8 cellular contexts compared by ENCODE assay signal in the genomic region with DNA sequence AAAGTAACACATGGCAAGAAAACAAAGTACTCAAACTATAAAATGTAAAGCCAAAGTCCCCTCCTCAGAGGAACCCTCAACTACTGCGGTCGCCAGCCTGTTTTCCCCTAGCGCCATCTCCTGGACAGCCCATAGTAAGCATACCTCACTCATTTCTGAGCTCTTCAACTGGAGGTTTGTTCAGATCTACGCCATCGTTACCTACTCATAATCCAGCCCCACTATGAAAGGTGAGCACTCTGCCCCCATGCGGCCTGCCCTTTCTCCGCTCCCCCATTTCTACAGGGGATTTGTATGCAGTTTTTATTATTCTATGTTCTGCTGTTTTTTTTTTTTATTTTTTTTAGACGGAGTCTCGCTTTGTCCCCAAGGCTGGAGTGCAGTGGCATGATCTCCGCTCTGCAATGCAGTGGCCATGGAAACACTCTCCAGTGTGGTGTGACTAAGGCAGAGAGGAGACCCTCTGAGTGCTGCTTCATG. TPM values are rescaled to one million over a fixed set of nuclear protein-coding genes. Genes with fewer than 3 reads are reported as not detected.
DNase-seq lines count a peak whose midpoint lies in the region; ATAC-seq and TF ChIP-seq lines count a peak whose summit lies in the region.

No MANE protein-coding gene starts in this region.

- H3K36me3 Mint-ChIP-seq in activated T-helper 1 cell treated with anti-CD3 and anti-CD28 coated beads, Interleukin-12 subunit alpha, Interleukin-12 subunit beta, Interleukin-2, Interleukin-4 antibody, amounts not matched to agents 30 ng/mL and 10 ng/mL and 1 ng/mL, durations not matched to agents 14 hours and 24 hours and 36 hours (ENCODE audit: low read depth), result peaks cover 3% of the 10 kb centered on the region
- H3K36me3 Mint-ChIP-seq in progenitor cell of endocrine pancreas (ENCODE audit: insufficient read depth), result peaks cover 2% of the 10 kb centered on the region

- TF ChIP-seq CTCF in foreskin keratinocyte (conservative IDR thresholded peaks at IDR 0.05) (peak; percentile 96), progenitor cell of endocrine pancreas (IDR thresholded peaks at IDR 0.05; ENCODE audit: unreplicated experiment) (peak; percentile 64)

- H3K4me1 Mint-ChIP-seq in activated T-helper 1 cell treated with anti-CD3 and anti-CD28 coated beads, Interleukin-12 subunit alpha, Interleukin-12 subunit beta, Interleukin-2, Interleukin-4 antibody, amounts not matched to agents 30 ng/mL and 10 ng/mL and 1 ng/mL, durations not matched to agents 14 hours and 24 hours and 36 hours (ENCODE audit: low read depth), result peaks cover 10% of the 10 kb centered on the region
- no peaks in the 10 kb centered on the region for H3K4me1 Mint-ChIP-seq in progenitor cell of endocrine pancreas (ENCODE audit: low read depth)

- ATAC-seq in HG03196 (IDR thresholded peaks at IDR 0.05; ENCODE audit: unreplicated experiment) (peak; percentile 58), foreskin keratinocyte (peak; percentile 74), GM18870 (IDR thresholded peaks at IDR 0.05; ENCODE audit: unreplicated experiment) (no peak)

- no peak overlapping the region for H3K27ac Mint-ChIP-seq in activated T-helper 1 cell treated with anti-CD3 and anti-CD28 coated beads, Interleukin-12 subunit alpha, Interleukin-12 subunit beta, Interleukin-2, Interleukin-4 antibody, amounts not matched to agents 30 ng/mL and 10 ng/mL and 1 ng/mL, durations not matched to agents 14 hours and 24 hours and 36 hours
- H3K27ac Mint-ChIP-seq in progenitor cell of endocrine pancreas, result peak overlapping the region; percentile 57

- H3K4me3 Mint-ChIP-seq in activated T-helper 1 cell treated with anti-CD3 and anti-CD28 coated beads, Interleukin-12 subunit alpha, Interleukin-12 subunit beta, Interleukin-2, Interleukin-4 antibody, amounts not matched to agents 30 ng/mL and 10 ng/mL and 1 ng/mL, durations not matched to agents 14 hours and 24 hours and 36 hours, result no peak overlapping the region
- no peak overlapping the region for H3K4me3 Mint-ChIP-seq in progenitor cell of endocrine pancreas (ENCODE audit: low read depth)

- H3K9me3 Mint-ChIP-seq in activated T-helper 1 cell treated with anti-CD3 and anti-CD28 coated beads, Interleukin-12 subunit alpha, Interleukin-12 subunit beta, Interleukin-2, Interleukin-4 antibody, amounts not matched to agents 30 ng/mL and 10 ng/mL and 1 ng/mL, durations not matched to agents 14 hours and 24 hours and 36 hours, result no peaks in the 10 kb centered on the region
- no peaks in the 10 kb centered on the region for H3K9me3 Mint-ChIP-seq in progenitor cell of endocrine pancreas (ENCODE audit: low read depth)

- no peaks in the 10 kb centered on the region for H3K4me1 ChIP-seq in foreskin keratinocyte

- H3K27me3 ChIP-seq in foreskin keratinocyte, result no peaks in the 10 kb centered on the region

- DNase-seq in D341Med (ENCODE audit: low spot score) (peak; percentile 84), RKO (ENCODE audit: low spot score) (peak; percentile 25), foreskin keratinocyte (peak in 1 of 2 donors; percentile 51), progenitor cell of endocrine pancreas (ENCODE audit: low spot score, unreplicated experiment) (no peak), middle frontal gyrus (ENCODE audit: extremely low spot score, low spot score) (no peak)
- peak; percentile 57 for DNase-seq in activated T-helper 1 cell treated with anti-CD3 and anti-CD28 coated beads, Interleukin-12 subunit alpha, Interleukin-12 subunit beta, Interleukin-2, Interleukin-4 antibody, amounts not matched to agents 30 ng/mL and 10 ng/mL and 1 ng/mL, durations not matched to agents 14 hours and 24 hours and 36 hours (ENCODE audit: low spot score)

- H3K27ac ChIP-seq in foreskin keratinocyte, result no peak overlapping the region

- intact Hi-C loops in activated T-helper 1 cell treated with anti-CD3 and anti-CD28 coated beads, Interleukin-12 subunit alpha, Interleukin-12 subunit beta, Interleukin-2, Interleukin-4 antibody, amounts not matched to agents 30 ng/mL and 10 ng/mL and 1 ng/mL, durations not matched to agents 14 hours and 24 hours and 36 hours (cut with micrococcal nuclease), result loop anchor here (1.0 kb wide), 2 partner anchors 35 to 65 kb away; no protein-coding TSS in a partner anchor

- H3K27me3 Mint-ChIP-seq in activated T-helper 1 cell treated with anti-CD3 and anti-CD28 coated beads, Interleukin-12 subunit alpha, Interleukin-12 subunit beta, Interleukin-2, Interleukin-4 antibody, amounts not matched to agents 30 ng/mL and 10 ng/mL and 1 ng/mL, durations not matched to agents 14 hours and 24 hours and 36 hours (ENCODE audit: insufficient read depth), result no peaks in the 10 kb centered on the region
- no peaks in the 10 kb centered on the region for H3K27me3 Mint-ChIP-seq in progenitor cell of endocrine pancreas

RNA-seq across cellular contexts. Expression of gene OPA3, which starts 26.2 kb away (rescaled TPM):
- 12.1 and 16.2 TPM in 2 replicates for total RNA-seq in activated T-helper 1 cell treated with anti-CD3 and anti-CD28 coated beads, Interleukin-12 subunit alpha, Interleukin-12 subunit beta, Interleukin-2, Interleukin-4 antibody, amounts not matched to agents 30 ng/mL and 10 ng/mL and 1 ng/mL, durations not matched to agents 14 hours and 24 hours and 36 hours
- 9.4 and 11.4 TPM in 2 replicates for total RNA-seq in foreskin keratinocyte
- 7.0 and 7.8 TPM in 2 replicates for polyA plus RNA-seq in foreskin keratinocyte
- 14.4 and 16.5 TPM in 2 replicates for total RNA-seq in progenitor cell of endocrine pancreas

RNA-seq across cellular contexts. Expression of gene GPR4, which starts 43.6 kb away (rescaled TPM):
- total RNA-seq in activated T-helper 1 cell treated with anti-CD3 and anti-CD28 coated beads, Interleukin-12 subunit alpha, Interleukin-12 subunit beta, Interleukin-2, Interleukin-4 antibody, amounts not matched to agents 30 ng/mL and 10 ng/mL and 1 ng/mL, durations not matched to agents 14 hours and 24 hours and 36 hours, result not detected in 2 replicates
- total RNA-seq in foreskin keratinocyte (not detected in 2 replicates), progenitor cell of endocrine pancreas (not detected in 2 replicates)
- 0.06 and 0.07 TPM in 2 replicates for polyA plus RNA-seq in foreskin keratinocyte

RNA-seq across cellular contexts. Expression of gene VASP, which starts 51.2 kb away (rescaled TPM):
- total RNA-seq in activated T-helper 1 cell treated with anti-CD3 and anti-CD28 coated beads, Interleukin-12 subunit alpha, Interleukin-12 subunit beta, Interleukin-2, Interleukin-4 antibody, amounts not matched to agents 30 ng/mL and 10 ng/mL and 1 ng/mL, durations not matched to agents 14 hours and 24 hours and 36 hours, result 234 and 235 TPM in 2 replicates
- total RNA-seq in foreskin keratinocyte, result 168 and 176 TPM in 2 replicates
- 157 and 161 TPM in 2 replicates for polyA plus RNA-seq in foreskin keratinocyte
- 93.4 and 94.9 TPM in 2 replicates for total RNA-seq in progenitor cell of endocrine pancreas

Comparison
In these comparisons a context has a peak if more than half of its experiments do, and no peak if none do; other contexts are left out.
1. DNase-seq: peak in D341Med (single experiment), RKO (single experiment) and activated T-helper 1 cell treated with anti-CD3 and anti-CD28 coated beads, Interleukin-12 subunit alpha, Interleukin-12 subunit beta, Interleukin-2, Interleukin-4 antibody, amounts not matched to agents 30 ng/mL and 10 ng/mL and 1 ng/mL, durations not matched to agents 14 hours and 24 hours and 36 hours (single experiment); none in progenitor cell of endocrine pancreas (single experiment) and middle frontal gyrus (single experiment).